1 cellular context compared by ENCODE assay signal in the genomic region with DNA sequence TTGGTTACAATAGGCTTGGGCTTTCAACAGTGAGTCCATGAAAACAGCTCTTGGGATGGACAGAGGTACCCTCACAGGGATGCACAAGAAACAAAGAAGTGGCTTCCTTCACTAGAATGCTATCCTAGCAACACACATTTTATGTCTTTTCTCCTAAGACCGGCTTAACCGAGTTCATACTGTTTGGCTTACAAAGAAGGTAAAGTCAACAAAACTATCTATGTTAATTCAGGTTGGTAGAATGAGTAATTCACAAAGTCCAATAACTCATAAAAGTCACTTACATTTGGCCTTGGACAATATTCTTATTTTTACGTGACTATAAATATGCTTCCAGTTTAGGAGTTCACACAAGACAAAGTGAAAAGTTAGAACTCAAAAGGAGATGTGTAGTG.
TF ChIP-seq lines count a peak whose summit lies in the region.

No MANE protein-coding gene starts in this region.

TF ChIP-seq in H1, 55 proteins besides CTCF, POLR2A, EP300 and RAD21:
- TF ChIP-seq RFX5 (IDR thresholded peaks at IDR 0.05; ENCODE audit: borderline replicate concordance, low read depth, low read length) (no peak), SAP30 (IDR thresholded peaks at IDR 0.05; ENCODE audit: insufficient read depth, insufficient replicate concordance, low read length) (no peak), ZNF274 (IDR thresholded peaks at IDR 0.05; ENCODE audit: borderline replicate concordance, extremely low read depth, low read length) (no peak), BACH1 (IDR thresholded peaks at IDR 0.05; ENCODE audit: low read length) (no peak), CREB1 (IDR thresholded peaks at IDR 0.05) (no peak), TAF1 (IDR thresholded peaks at IDR 0.05; ENCODE audit: low read depth, low read length) (no peak)
